In genomic region chrX:107672955-107673378, GRCh38 we compare ENCODE assay signal across 8 cellular contexts. TPM values are rescaled to one million over a fixed set of nuclear protein-coding genes. Genes with fewer than 3 reads are reported as not detected.
A peak's percentile ranks its signal among the peaks of the same experiment; 100 is the strongest.
DNase-seq lines count a peak whose midpoint lies in the region; ATAC-seq, FAIRE-seq and TF ChIP-seq lines count a peak whose summit lies in the region.

No MANE protein-coding gene starts in this region.

- CTCF ChIA-PET in H1 (lab: Charles Lee; ENCODE audit: partially characterized antibody), result interaction anchor here (0.6 to 29.5 kb wide), 33 partner anchors 9 to 891 kb away, joined by 3 to 325 read pairs (median 5); partner anchors contain the start of genes NCBP2L and TSC22D3

- H3K9ac ChIP-seq in H1 (replicated peaks in 1 of 4; ENCODE audit: extremely low read depth in 1 of 4, low read depth in 3 of 4, low read length in 3 of 4), result no peak overlapping the region
- peak overlapping the region; percentile 50 for H3K9ac ChIP-seq in mucosa of stomach (ENCODE audit: low read length)

- peak; percentile 72 for TF ChIP-seq RAD21 in H1 (IDR thresholded peaks at IDR 0.05 in 1 of 2, conservative IDR thresholded peaks at IDR 0.05 in 1 of 2; ENCODE audit: low read depth in 2 of 2, low read length in 2 of 2)

- H3K79me1 ChIP-seq in H1 (ENCODE audit: low read depth, low read length), result no peaks in the 10 kb centered on the region

- no peaks in the 10 kb centered on the region for H3K79me2 ChIP-seq in H1 (ENCODE audit: control insufficient read depth in 1 of 2, insufficient read depth in 2 of 2, low read length in 2 of 2)

- no peak overlapping the region for H2BK12ac ChIP-seq in H1 (ENCODE audit: low read depth, low read length)

- H3K9me3 Mint-ChIP-seq in stimulated activated naive B cell treated with anti-CD40 and anti-IgM and Interleukin-4, amounts not matched to agents 10 μg/mL and 1 μg/mL and 100 μg/mL, for 72 hours, result no peaks in the 10 kb centered on the region

- no peak overlapping the region; the same call in 1 of the 2 replicates for H3K4me3 ChIP-seq in GM06990 (replicated peaks; ENCODE audit: low read depth, low read length)
- H3K4me3 ChIP-seq in H1 (ENCODE audit: extremely low read depth in 1 of 4, insufficient read depth in 2 of 4, low read depth in 3 of 4, low read length in 4 of 4), result 0 out of 8 replicates have a peak overlapping the region, but pooled peaks of 1 of the 4 experiments have one; percentile 21
- H3K4me3 ChIP-seq in mucosa of stomach (ENCODE audit: low read length), result no peak overlapping the region

- peaks cover 17 to 46% of the 10 kb centered on the region in 2 donors for H3K4me1 Mint-ChIP-seq in stimulated activated naive B cell treated with anti-CD40 and anti-IgM and Interleukin-4, amounts not matched to agents 10 μg/mL and 1 μg/mL and 100 μg/mL, for 72 hours

- no peak for TF ChIP-seq EP300 in H1 (IDR thresholded peaks at IDR 0.05; ENCODE audit: borderline replicate concordance in 1 of 2, low read depth in 2 of 2, low read length in 2 of 2)

- no peak for FAIRE-seq in H1 (lab: Jason Lieb, UNC)

- no peak overlapping the region for H4K5ac ChIP-seq in H1 (ENCODE audit: insufficient read length, low read depth, low read length)

- no peak overlapping the region for H2BK20ac ChIP-seq in H1 (ENCODE audit: low read length)

- peaks cover 0 to 5% of the 10 kb centered on the region in 2 donors for H3K36me3 Mint-ChIP-seq in stimulated activated naive B cell treated with anti-CD40 and anti-IgM and Interleukin-4, amounts not matched to agents 10 μg/mL and 1 μg/mL and 100 μg/mL, for 72 hours

- peak; percentile 74 for TF ChIP-seq CTCF in GM06990 (IDR thresholded peaks at IDR 0.05; ENCODE audit: insufficient read depth, low read length, poor library complexity, severe bottlenecking)
- peak; percentile 53 to 68 (median 68) for TF ChIP-seq CTCF in H1 (IDR thresholded peaks at IDR 0.05; ENCODE audit: control extremely low read depth in 1 of 3, insufficient read depth in 1 of 3, low read depth in 1 of 3, low read length in 3 of 3)

- H3K27me3 ChIP-seq in GM06990 (replicated peaks; ENCODE audit: control insufficient read depth, insufficient read depth, low read length) (no peaks in the 10 kb centered on the region), H1 (replicated peaks in 1 of 4; ENCODE audit: control insufficient read depth in 3 of 4, extremely low read depth in 1 of 4, insufficient read depth in 3 of 4, low read length in 3 of 4) (no peaks in the 10 kb centered on the region), mucosa of stomach (ENCODE audit: control insufficient read depth, insufficient read depth, low read length) (no peaks in the 10 kb centered on the region)

- peak; percentile 11 for ATAC-seq in HG02884 (IDR thresholded peaks at IDR 0.05; ENCODE audit: unreplicated experiment)
- peak; percentile 36 to 49 for ATAC-seq in stimulated activated naive B cell treated with anti-CD40 and anti-IgM and Interleukin-4, amounts not matched to agents 10 μg/mL and 1 μg/mL and 100 μg/mL, for 72 hours (replicated peaks)

- H3K18ac ChIP-seq in H1 (ENCODE audit: extremely low read depth, low read length), result no peak overlapping the region

- H2BK120ac ChIP-seq in H1 (replicated peaks; ENCODE audit: low read depth, low read length), result no peak overlapping the region

- no peak overlapping the region for H2BK5ac ChIP-seq in H1 (ENCODE audit: low read depth, low read length)

- H3K4me1 ChIP-seq in H1 (replicated peaks in 1 of 4; ENCODE audit: control insufficient read depth in 3 of 4, insufficient read depth in 4 of 4, low read length in 3 of 4) (peaks cover 0 to 7% (median 1%) of the 10 kb centered on the region in 4 experiments; a peak in 4 of 7 replicates), mucosa of stomach (ENCODE audit: control insufficient read depth, insufficient read depth, low read length) (peaks cover 35% of the 10 kb centered on the region)

- H3K23ac ChIP-seq in H1 (ENCODE audit: insufficient read length), result no peak overlapping the region

- no peak overlapping the region for H2AK5ac ChIP-seq in H1 (ENCODE audit: low read depth, low read length)

- H4K20me1 ChIP-seq in H1 (replicated peaks in 1 of 2; ENCODE audit: control insufficient read depth in 1 of 2, insufficient read depth in 2 of 2, low read length in 2 of 2), result no peaks in the 10 kb centered on the region

- 60% methylated on average over 1 of the region's 9 CpGs; no CpG with 5 or more reads in 1 of the 2 experiments for WGBS in H1 (ENCODE audit: extremely low coverage in 1 of 2, insufficient coverage in 1 of 2, insufficient read length in 1 of 2, insufficient replicate concordance in 2 of 2, low coverage in 1 of 2, low lambda C conversion rate in 2 of 2, missing lambda C conversion rate in 1 of 2), 2 experiments

- H3K4ac ChIP-seq in H1 (replicated peaks; ENCODE audit: insufficient read length, low read depth, low read length), result no peak overlapping the region

- H2AFZ ChIP-seq in H1 (ENCODE audit: low read length), result no peak overlapping the region

- no peaks in the 10 kb centered on the region for H3K27me3 Mint-ChIP-seq in stimulated activated naive B cell treated with anti-CD40 and anti-IgM and Interleukin-4, amounts not matched to agents 10 μg/mL and 1 μg/mL and 100 μg/mL, for 72 hours

- no peaks in the 10 kb centered on the region for H3K36me3 ChIP-seq in GM06990 (ENCODE audit: control insufficient read depth, insufficient read depth, low read length)
- no peaks in the 10 kb centered on the region for H3K36me3 ChIP-seq in H1 (ENCODE audit: control insufficient read depth in 2 of 4, insufficient read depth in 4 of 4, low read length in 3 of 4)
- no peaks in the 10 kb centered on the region for H3K36me3 ChIP-seq in mucosa of stomach (ENCODE audit: control insufficient read depth, insufficient read depth, low read length)

- H4K91ac ChIP-seq in H1 (replicated peaks; ENCODE audit: insufficient read length, low read length), result no peak overlapping the region

- H3K9me3 ChIP-seq in H1 (ENCODE audit: insufficient read depth in 2 of 2, low read depth in 1 of 2, low read length in 1 of 2) (no peaks in the 10 kb centered on the region), mucosa of stomach (ENCODE audit: control insufficient read depth, low read length) (no peaks in the 10 kb centered on the region)

- H3K14ac ChIP-seq in H1 (ENCODE audit: insufficient read length), result no peak overlapping the region

- POLR2A ChIA-PET in H1 (lab: Charles Lee; ENCODE audit: partially characterized antibody), result interaction anchor here (0.8 to 2.0 kb wide), 6 partner anchors 10 to 104 kb away, joined by 3 to 13 read pairs (median 4); partner anchors contain the start of gene NCBP2L

- TF ChIP-seq POLR2A in H1 (IDR thresholded peaks at IDR 0.05; ENCODE audit: control extremely low read depth in 1 of 2, low read depth in 2 of 2, low read length in 2 of 2), result no peak

- H3K27ac Mint-ChIP-seq in stimulated activated naive B cell treated with anti-CD40 and anti-IgM and Interleukin-4, amounts not matched to agents 10 μg/mL and 1 μg/mL and 100 μg/mL, for 72 hours, result peak overlapping the region; percentile 89

- H3K4me2 ChIP-seq in H1 (ENCODE audit: insufficient read depth in 1 of 2, low read depth in 2 of 2, low read length in 2 of 2), result peak overlapping the region in 1 of 2 experiments; percentile 51; a peak in 1 of 4 replicates

- DNase-seq in GM06990 (ENCODE audit: extremely low read depth, insufficient read length) (peak; percentile 58), NCI-H748 treated with DMSO at 0.1 percent for 48 hours (lab: John Stamatoyannopoulos, UW) (peak; percentile 44), H1 (ENCODE audit: low read depth in 1 of 2, low spot score in 2 of 2) (peak in 1 of 2 experiments; percentile 56), DMS79 (lab: John Stamatoyannopoulos, UW) (no peak)
- peak; percentile 85 for DNase-seq in activated CD8-positive, alpha-beta memory T cell treated with anti-CD3 and anti-CD28 coated beads for 24 hours
- DNase-seq in stimulated activated naive B cell treated with anti-CD40 and anti-IgM and Interleukin-4, amounts not matched to agents 10 μg/mL and 1 μg/mL and 100 μg/mL, for 72 hours, result peak; percentile 52

- no peak overlapping the region for H3K56ac ChIP-seq in H1 (replicated peaks; ENCODE audit: insufficient read length, low read depth, low read length)

- H3K4me3 Mint-ChIP-seq in stimulated activated naive B cell treated with anti-CD40 and anti-IgM and Interleukin-4, amounts not matched to agents 10 μg/mL and 1 μg/mL and 100 μg/mL, for 72 hours, result peak overlapping the region; percentile 7 to 37

- no peak overlapping the region; the same call in 1 of the 2 replicates for H4K8ac ChIP-seq in H1 (ENCODE audit: extremely low read depth, insufficient read depth, low read length)

- no peak overlapping the region for H2BK15ac ChIP-seq in H1 (ENCODE audit: low read length)

- no peak overlapping the region for H3K27ac ChIP-seq in H1 (ENCODE audit: low read depth, low read length)

- H3K23me2 ChIP-seq in H1 (ENCODE audit: low read depth, low read length), result no peaks in the 10 kb centered on the region

TF ChIP-seq in H1, 55 proteins besides CTCF, POLR2A, EP300 and RAD21:
- TF ChIP-seq HDAC2 (IDR thresholded peaks at IDR 0.05; ENCODE audit: borderline replicate concordance in 1 of 2, low read depth in 2 of 2, low read length in 2 of 2) (peak in 1 of 2 experiments; percentile 48; a peak in 1 of 4 replicates), CREB1 (IDR thresholded peaks at IDR 0.05) (peak; percentile 48; the same call in 1 of the 2 replicates), KDM4A (IDR thresholded peaks at IDR 0.05; ENCODE audit: low read depth, low read length, severe bottlenecking) (no peak), USF2 (IDR thresholded peaks at IDR 0.05; ENCODE audit: low read length) (no peak), MAX (IDR thresholded peaks at IDR 0.05) (peak; percentile 19; the same call in 1 of the 2 replicates)

RNA-seq across cellular contexts. Expression of gene PRPS1, which starts 44.7 kb away (rescaled TPM):
- total RNA-seq in H1 (2021; fragmentation: NEBNext Ultra II Directional; extraction: Animal tissue kit (Norgen Biotek cat#: 25700)), result 102 and 110 TPM in 2 replicates
- polyA plus RNA-seq in H1 (2011; rRNA removed), result 66.0 and 90.1 TPM in 2 replicates
- 108 TPM for polyA plus RNA-seq in H1 (2011; cell fraction: cytosol; rRNA removed)
- 42.1 TPM for polyA plus RNA-seq in H1 (2011; cell fraction: nucleus; rRNA removed)
- polyA plus RNA-seq in H1 (2012, experiment 1 of 2), result 93.3 to 109 TPM (median 95.0 TPM) in 4 replicates
- polyA plus RNA-seq in H1 (2012, experiment 2 of 2), result 25.6 TPM
- 55.8 TPM for polyA plus RNA-seq in H1 (2013, experiment 1 of 2)
- polyA plus RNA-seq in H1 (2013, experiment 2 of 2), result 56.2 TPM
- polyA minus RNA-seq in H1 (2011; rRNA and poly(A)+ RNA removed), result 117 and 139 TPM in 2 replicates
- polyA minus RNA-seq in H1 (2011; cell fraction: cytosol; rRNA and poly(A)+ RNA removed), result 55.6 TPM
- 30.7 TPM for polyA minus RNA-seq in H1 (2011; cell fraction: nucleus; rRNA and poly(A)+ RNA removed)
